ENCODE assay signal across 27 cellular contexts in genomic region chr11:2180347-2180746, GRCh38. TPM values are rescaled to one million over a fixed set of nuclear protein-coding genes. Genes with fewer than 3 reads are reported as not detected.
"Had no signal": no experiment of that assay in that cellular context is flagged by ENCODE, and none has a peak within 500 bp of the region (broad histone marks: within the 10 kb centered on the region; RNA-seq: fewer than 3 reads in every experiment).

No MANE protein-coding gene starts in this region.

- ATAC-seq: activated CD4-positive, CD25-positive, alpha-beta regulatory T cell treated with anti-CD3 and anti-CD28 coated beads, Interleukin-2, amount 50 U/mL, for 24 hours; activated CD8-positive, alpha-beta T cell treated with anti-CD3 and anti-CD28 coated beads for 36 hours; activated T-cell treated with anti-CD3 and anti-CD28 coated beads, Interleukin-2, amount 50 U/mL, for 72 hours; Panc1; SK-N-SH treated with all-trans-retinoic acid at 6 μM for 48 hours had no signal

- H3K36me3 ChIP-seq: adrenal gland, SJSA1 had no signal

- H3K4me1 Mint-ChIP-seq: activated naive CD8-positive, alpha-beta T cell treated with anti-CD3 and anti-CD28 coated beads, Interleukin-2, amount 10 ng/mL, durations not matched to agents 7 days and 5 days; central memory CD8-positive, alpha-beta T cell had no signal

- H3K9ac ChIP-seq: KMS-11 had no signal

- H3K4me3 Mint-ChIP-seq: activated CD8-positive, alpha-beta T cell treated with anti-CD3 and anti-CD28 coated beads for 36 hours; activated naive CD8-positive, alpha-beta T cell treated with anti-CD3 and anti-CD28 coated beads, Interleukin-2, amount 10 ng/mL, durations not matched to agents 7 days and 5 days; activated T-cell treated with anti-CD3 and anti-CD28 coated beads, Interleukin-2, amount 50 U/mL, for 72 hours; central memory CD8-positive, alpha-beta T cell; T-helper 2 cell treated with Interferon-gamma antibody and Interleukin-4, amounts not matched to agents 5 μg/mL and 100 μg/mL, for 36 hours had no signal

- H3K4me3 ChIP-seq: adrenal gland, SJSA1 had no signal

- H3K27ac ChIP-seq: adrenal gland, KMS-11, SJSA1 had no signal

- H3K27me3 Mint-ChIP-seq: activated naive CD8-positive, alpha-beta T cell treated with anti-CD3 and anti-CD28 coated beads, Interleukin-2, amount 10 ng/mL, durations not matched to agents 7 days and 5 days had no signal

- H3K4me2 ChIP-seq: KMS-11 had no signal

- H3K27ac Mint-ChIP-seq: activated CD8-positive, alpha-beta T cell treated with anti-CD3 and anti-CD28 coated beads for 36 hours; activated naive CD8-positive, alpha-beta T cell treated with anti-CD3 and anti-CD28 coated beads, Interleukin-2, amount 10 ng/mL, durations not matched to agents 7 days and 5 days; activated T-cell treated with anti-CD3 and anti-CD28 coated beads, Interleukin-2, amount 50 U/mL, for 72 hours; T-helper 2 cell treated with Interferon-gamma antibody and Interleukin-4, amounts not matched to agents 5 μg/mL and 100 μg/mL, for 36 hours had no signal

- DNase-seq: activated CD4-positive, alpha-beta T cell treated with anti-CD3 and anti-CD28 coated beads for 4 hours; activated CD8-positive, alpha-beta memory T cell treated with anti-CD3 and anti-CD28 coated beads, Interleukin-2, amount 50 U/mL, for 4 hours; activated CD8-positive, alpha-beta T cell treated with anti-CD3 and anti-CD28 coated beads for 36 hours; activated naive CD4-positive, alpha-beta T cell treated with anti-CD3 and anti-CD28 coated beads, Interleukin-2, amount 50 U/mL, for 16 hours; activated naive CD8-positive, alpha-beta T cell treated with anti-CD3 and anti-CD28 coated beads, Interleukin-2, amount 10 ng/mL, durations not matched to agents 7 days and 5 days; activated T-cell treated with anti-CD3 and anti-CD28 coated beads, Interleukin-2, amount 50 U/mL, for 72 hours; adrenal gland; anterior cingulate cortex; MM.1S; NCI-H1105 treated with DMSO at 0.1 percent for 48 hours; NCI-H1436 treated with DMSO at 0.1 percent for 48 hours; NCI-H187; NCI-H2081; NCI-H510A treated with DMSO at 0.1 percent for 48 hours; NCI-H69; RPMI8226; SHP77; SW 1271 had no signal

- H3K9me3 ChIP-seq: adrenal gland, SJSA1 had no signal

- H3K4me1 ChIP-seq: adrenal gland had no signal

- FAIRE-seq: bronchial epithelial cell had no signal

- H3K9me3 Mint-ChIP-seq: activated CD8-positive, alpha-beta T cell treated with anti-CD3 and anti-CD28 coated beads for 36 hours; activated naive CD8-positive, alpha-beta T cell treated with anti-CD3 and anti-CD28 coated beads, Interleukin-2, amount 10 ng/mL, durations not matched to agents 7 days and 5 days; activated T-cell treated with anti-CD3 and anti-CD28 coated beads, Interleukin-2, amount 50 U/mL, for 72 hours; central memory CD8-positive, alpha-beta T cell; T-helper 2 cell treated with Interferon-gamma antibody and Interleukin-4, amounts not matched to agents 5 μg/mL and 100 μg/mL, for 36 hours had no signal

- H3K36me3 Mint-ChIP-seq: activated naive CD8-positive, alpha-beta T cell treated with anti-CD3 and anti-CD28 coated beads, Interleukin-2, amount 10 ng/mL, durations not matched to agents 7 days and 5 days had no signal

RNA-seq across cellular contexts. Expression of gene TH, which starts 8.7 kb away (rescaled TPM):
- total RNA-seq: activated CD8-positive, alpha-beta T cell treated with anti-CD3 and anti-CD28 coated beads for 36 hours; activated naive CD8-positive, alpha-beta T cell treated with anti-CD3 and anti-CD28 coated beads, Interleukin-2, amount 10 ng/mL, durations not matched to agents 7 days and 5 days; activated T-cell treated with anti-CD3 and anti-CD28 coated beads, Interleukin-2, amount 50 U/mL, for 72 hours; SJSA1; T-helper 1 cell treated with Interleukin-12 subunit alpha and Interleukin-12 subunit beta and Interleukin-4 antibody, amounts not matched to agents 30 ng/mL and 1 ng/mL, for 36 hours had no signal

RNA-seq across cellular contexts. Expression of gene INS, which starts 19.3 kb away (rescaled TPM):
- total RNA-seq: activated CD8-positive, alpha-beta T cell treated with anti-CD3 and anti-CD28 coated beads for 36 hours; activated naive CD8-positive, alpha-beta T cell treated with anti-CD3 and anti-CD28 coated beads, Interleukin-2, amount 10 ng/mL, durations not matched to agents 7 days and 5 days; activated T-cell treated with anti-CD3 and anti-CD28 coated beads, Interleukin-2, amount 50 U/mL, for 72 hours; bronchial epithelial cell; SJSA1; T-helper 1 cell treated with Interleukin-12 subunit alpha and Interleukin-12 subunit beta and Interleukin-4 antibody, amounts not matched to agents 30 ng/mL and 1 ng/mL, for 36 hours had no signal

RNA-seq across cellular contexts. Expression of gene IGF2, which starts 41.2 kb away (rescaled TPM):
- total RNA-seq: activated naive CD8-positive, alpha-beta T cell treated with anti-CD3 and anti-CD28 coated beads, Interleukin-2, amount 10 ng/mL, durations not matched to agents 7 days and 5 days had no signal
